8 cellular contexts compared by ENCODE assay signal in genomic region chr18:24427484-24427883, GRCh38. TPM values are rescaled to one million over a fixed set of nuclear protein-coding genes. Genes with fewer than 3 reads are reported as not detected.
DNase-seq lines count a peak whose midpoint lies in the region; ATAC-seq and TF ChIP-seq lines count a peak whose summit lies in the region.

No MANE protein-coding gene starts in this region.

- peaks cover 11% of the 10 kb centered on the region for H3K27me3 Mint-ChIP-seq in chondrocyte (ENCODE audit: low read depth)
- peaks cover 15 to 27% (median 22%) of the 10 kb centered on the region in 5 donors for H3K27me3 Mint-ChIP-seq in naive thymus-derived CD4-positive, alpha-beta T cell

- peak overlapping the region; percentile 97 for H3K27ac Mint-ChIP-seq in chondrocyte (ENCODE audit: unreplicated experiment)
- H3K27ac Mint-ChIP-seq in naive thymus-derived CD4-positive, alpha-beta T cell = peak overlapping the region; percentile 3 to 92 (median 87)

- peaks cover 6 to 11% of the 10 kb centered on the region in 2 donors for H3K4me1 ChIP-seq in naive thymus-derived CD4-positive, alpha-beta T cell (ENCODE audit: control insufficient read depth in 2 of 2, insufficient read depth in 2 of 2, low read length in 2 of 2)

- peak; percentile 14 for DNase-seq in EL
- peak; percentile 53 for DNase-seq in NB4 (ENCODE audit: low read depth)
- DNase-seq in chondrocyte (ENCODE audit: low spot score) = no peak
- DNase-seq in naive thymus-derived CD4-positive, alpha-beta T cell = no peak
- DNase-seq in NCI-H1694 treated with DMSO at 0.1 percent for 48 hours (lab: John Stamatoyannopoulos, UW) = no peak
- no peak for DNase-seq in activated CD4-positive, alpha-beta T cell treated with anti-CD3 and anti-CD28 coated beads for 4 hours

- CTCF ChIA-PET in naive thymus-derived CD4-positive, alpha-beta T cell (lab: Charles Lee) = no interaction called here

- no peaks in the 10 kb centered on the region for H3K27me3 ChIP-seq in naive thymus-derived CD4-positive, alpha-beta T cell (ENCODE audit: control insufficient read depth in 2 of 2, insufficient read depth in 2 of 2, low read length in 2 of 2)

- H3K36me3 ChIP-seq in naive thymus-derived CD4-positive, alpha-beta T cell (ENCODE audit: control insufficient read depth in 2 of 3, insufficient read depth in 3 of 3, low read length in 3 of 3) = no peaks in the 10 kb centered on the region

- TF ChIP-seq CTCF in NB4 (IDR thresholded peaks at IDR 0.05; ENCODE audit: low read depth, low read length) = no peak
- TF ChIP-seq CTCF in chondrocyte (IDR thresholded peaks at IDR 0.05) = no peak

- H3K9me3 ChIP-seq in naive thymus-derived CD4-positive, alpha-beta T cell (ENCODE audit: control insufficient read depth in 2 of 3, low read length in 3 of 3) = no peaks in the 10 kb centered on the region

- POLR2A ChIA-PET in naive thymus-derived CD4-positive, alpha-beta T cell (lab: Charles Lee) = interaction anchor here (1.6 kb wide), 1 partner anchor 30 kb away, joined by 5 read pairs; the partner anchor contains the start of gene OSBPL1A

- intact Hi-C loops in naive thymus-derived CD4-positive, alpha-beta T cell (cut with micrococcal nuclease) = loop anchor here (2.0 to 10.0 kb wide), 2 partner anchors 31 to 1493 kb away; partner anchors contain the start of genes OSBPL1A (in 1 of the 2) and RBBP8 (in 1 of the 2)

- peaks cover 8% of the 10 kb centered on the region for H3K9me3 Mint-ChIP-seq in chondrocyte (ENCODE audit: low read depth)
- peaks cover 2 to 22% (median 13%) of the 10 kb centered on the region in 11 donors for H3K9me3 Mint-ChIP-seq in naive thymus-derived CD4-positive, alpha-beta T cell

- peak overlapping the region; percentile 77 for H3K4me3 ChIP-seq in NB4 (ENCODE audit: low read depth, low read length)
- H3K4me3 ChIP-seq in naive thymus-derived CD4-positive, alpha-beta T cell (ENCODE audit: low read length) = no peak overlapping the region

- peak overlapping the region; percentile 89 for H3K4me3 Mint-ChIP-seq in chondrocyte (ENCODE audit: unreplicated experiment)
- peak overlapping the region; percentile 86 to 93 (median 91) for H3K4me3 Mint-ChIP-seq in naive thymus-derived CD4-positive, alpha-beta T cell

- H3K36me3 Mint-ChIP-seq in chondrocyte (ENCODE audit: low read depth) = peaks cover 10% of the 10 kb centered on the region
- H3K36me3 Mint-ChIP-seq in naive thymus-derived CD4-positive, alpha-beta T cell = peaks cover 9 to 35% (median 27%) of the 10 kb centered on the region in 5 donors

- H3K27ac ChIP-seq in naive thymus-derived CD4-positive, alpha-beta T cell (ENCODE audit: low read depth, low read length) = no peak overlapping the region

- ATAC-seq in naive thymus-derived CD4-positive, alpha-beta T cell = no peak
- ATAC-seq in HG03469 (IDR thresholded peaks at IDR 0.05; ENCODE audit: unreplicated experiment) = no peak
- ATAC-seq in HG03571 (IDR thresholded peaks at IDR 0.05; ENCODE audit: unreplicated experiment) = no peak

- no peak for TF ChIP-seq POLR2A in NB4 (IDR thresholded peaks at IDR 0.05; ENCODE audit: extremely low read depth, insufficient read length)

- H3K4me1 Mint-ChIP-seq in chondrocyte (ENCODE audit: low read depth) = peaks cover 32% of the 10 kb centered on the region
- H3K4me1 Mint-ChIP-seq in naive thymus-derived CD4-positive, alpha-beta T cell = peaks cover 10 to 32% (median 25%) of the 10 kb centered on the region in 7 donors

RNA-seq across cellular contexts. Expression of gene IMPACT, which starts 1.0 kb away (rescaled TPM):
- total RNA-seq in chondrocyte = 50.4 to 60.6 TPM (median 53.4 TPM) in 3 replicates
- total RNA-seq in naive thymus-derived CD4-positive, alpha-beta T cell = 10 to 100 TPM in 4 of 5 experiments, 1 to 10 TPM in 1; 7.8 to 17.5 (median 15.5) TPM
- polyA plus RNA-seq in naive thymus-derived CD4-positive, alpha-beta T cell = 10 to 100 TPM in 1 of 2 donors, 1 to 10 TPM in 1; 9.8 to 21.1 TPM

RNA-seq across cellular contexts. Expression of gene OSBPL1A, which starts 29.9 kb away (rescaled TPM):
- 27.7 to 37.5 TPM (median 33.3 TPM) in 3 replicates for total RNA-seq in chondrocyte
- total RNA-seq in naive thymus-derived CD4-positive, alpha-beta T cell = 1 to 10 TPM; 1.8 to 7.7 (median 4.3) TPM
- polyA plus RNA-seq in naive thymus-derived CD4-positive, alpha-beta T cell = 1 to 10 TPM; 2.6 to 2.9 TPM

RNA-seq across cellular contexts. Expression of gene HRH4, which starts 33.0 kb away (rescaled TPM):
- total RNA-seq in chondrocyte = not detected in 3 replicates
- total RNA-seq in naive thymus-derived CD4-positive, alpha-beta T cell = 1 to 10 TPM in 1 of 5 experiments, under 1 TPM in 3, not detected in 1; 0.19 to 3.7 (median 0.47) TPM
- polyA plus RNA-seq in naive thymus-derived CD4-positive, alpha-beta T cell = not detected

Comparison
In these comparisons a context has a peak if more than half of its experiments do, and no peak if none do; other contexts are left out.
1. DNase-seq: peak in EL (single experiment) and NB4 (single experiment); none in chondrocyte (single experiment), naive thymus-derived CD4-positive, alpha-beta T cell (0 of 9), NCI-H1694 treated with DMSO at 0.1 percent for 48 hours (single experiment) and activated CD4-positive, alpha-beta T cell treated with anti-CD3 and anti-CD28 coated beads for 4 hours (0 of 2).